ENCODE assay signal across 14 cellular contexts in the genomic region with DNA sequence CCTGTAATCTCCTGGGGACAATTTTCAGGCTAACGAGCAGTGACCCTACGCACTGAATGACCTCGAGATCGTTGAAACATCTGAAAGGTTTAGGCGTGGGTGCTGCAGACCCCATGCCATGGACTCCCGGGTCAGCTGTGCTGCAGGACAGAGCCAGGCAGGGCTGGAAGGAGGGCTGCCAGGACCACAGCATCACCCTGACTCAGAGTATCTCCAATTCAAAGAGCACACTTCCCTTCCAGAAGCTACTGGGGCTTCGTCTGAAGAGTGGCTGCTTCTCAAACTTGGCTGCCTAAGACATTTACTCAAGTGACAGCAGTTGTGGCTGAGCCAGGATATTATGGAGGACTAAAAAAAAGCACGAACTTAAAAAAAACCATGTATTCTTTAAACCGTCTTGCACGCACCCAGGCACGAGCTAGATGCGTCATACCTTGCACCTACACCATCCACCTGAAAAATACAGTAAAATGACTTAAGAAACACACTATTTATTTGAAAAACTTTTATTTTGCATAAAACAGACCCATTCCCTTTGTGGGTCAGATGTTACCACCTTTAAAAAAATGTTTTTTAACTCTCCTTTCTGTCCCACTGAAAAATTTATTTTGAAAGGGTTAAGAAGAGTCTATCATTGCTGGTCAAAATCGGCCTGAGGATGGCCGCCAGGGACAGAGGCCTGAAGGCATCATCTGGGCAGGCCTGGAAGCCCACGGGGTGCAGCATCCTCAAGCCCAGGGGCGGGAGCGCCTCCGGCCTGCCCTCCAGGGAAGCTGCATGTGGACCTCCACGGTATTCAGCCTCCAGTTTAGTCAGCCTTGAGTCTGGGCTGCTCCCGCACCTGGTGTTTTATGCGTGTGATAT. TPM values are rescaled to one million over a fixed set of nuclear protein-coding genes. Genes with fewer than 3 reads are reported as not detected.
A peak's percentile ranks its signal among the peaks of the same experiment; 100 is the strongest.
DNase-seq lines count a peak whose midpoint lies in the region; ATAC-seq and TF ChIP-seq lines count a peak whose summit lies in the region.
"Had no signal": no experiment of that assay in that cellular context is flagged by ENCODE, and none has a peak within 500 bp of the region (broad histone marks: within the 10 kb centered on the region; RNA-seq: fewer than 3 reads in every experiment).

No MANE protein-coding gene starts in this region.

- H3K27me3 Mint-ChIP-seq in activated B cell treated with CpG ODN at 0.5 μM for 24 hours (no peaks in the 10 kb centered on the region), neural crest cell (ENCODE audit: low read depth) (no peaks in the 10 kb centered on the region)
- H3K27me3 Mint-ChIP-seq: effector memory CD8-positive, alpha-beta T cell had no signal

- peaks cover 0 to 34% (median 26%) of the 10 kb centered on the region in 9 donors for H3K36me3 ChIP-seq in heart left ventricle

- H3K9me3 Mint-ChIP-seq in activated B cell treated with CpG ODN at 0.5 μM for 24 hours (no peaks in the 10 kb centered on the region), neural crest cell (no peaks in the 10 kb centered on the region)
- H3K9me3 Mint-ChIP-seq: activated T-cell treated with anti-CD3 and anti-CD28 coated beads, Interleukin-2, amount 50 U/mL, for 4 hours; effector memory CD8-positive, alpha-beta T cell had no signal

- peaks cover 0 to 41% (median 23%) of the 10 kb centered on the region in 12 donors for H3K4me1 ChIP-seq in heart left ventricle

- no peak overlapping the region for H3K4me3 Mint-ChIP-seq in activated B cell treated with CpG ODN at 0.5 μM for 24 hours
- peak overlapping the region; percentile 34 for H3K4me3 Mint-ChIP-seq in neural crest cell
- H3K4me3 Mint-ChIP-seq: activated T-cell treated with anti-CD3 and anti-CD28 coated beads, Interleukin-2, amount 50 U/mL, for 4 hours; effector memory CD8-positive, alpha-beta T cell had no signal

- TF ChIP-seq POLR2A in heart left ventricle (IDR thresholded peaks at IDR 0.05) = no peak

- WGBS in heart left ventricle, 4 donors = 60 to 71% (median 62%) methylated on average over 20 to 21 of the region's 21 CpGs

- DNase-seq in activated B cell treated with CpG ODN at 0.5 μM for 24 hours (no peak), heart left ventricle (no peak), neural crest cell (ENCODE audit: low read depth, low spot score) (no peak), LoVo (ENCODE audit: low spot score) (no peak), SK-N-DZ (ENCODE audit: low spot score) (no peak), SW480 (ENCODE audit: low spot score) (no peak)
- DNase-seq: activated T-cell treated with anti-CD3 and anti-CD28 coated beads, Interleukin-2, amount 50 U/mL, for 4 hours; effector memory CD8-positive, alpha-beta T cell; NCI-H1105; NCI-H524 treated with DMSO at 0.1 percent for 48 hours had no signal

- 0 out of 2 replicates have a peak overlapping the region, but pooled peaks have one; percentile 8 for H3K27ac ChIP-seq in 22Rv1
- peak overlapping the region; percentile 59 to 90 (median 84) for H3K27ac ChIP-seq in heart left ventricle
- H3K27ac ChIP-seq: SJSA1 had no signal

- no peak for TF ChIP-seq CTCF in 22Rv1 (IDR thresholded peaks at IDR 0.05)
- TF ChIP-seq CTCF in activated B cell treated with CpG ODN at 0.5 μM for 24 hours (IDR thresholded peaks at IDR 0.05) = no peak
- TF ChIP-seq CTCF in heart left ventricle (IDR thresholded peaks at IDR 0.05) = peak in 1 of 12 donors; percentile 2
- TF ChIP-seq CTCF in neural crest cell (conservative IDR thresholded peaks at IDR 0.05) = no peak

- intact Hi-C loops in activated B cell treated with CpG ODN at 0.5 μM for 24 hours (cut with micrococcal nuclease) = no loop called here
- intact Hi-C loops in heart left ventricle (cut with DNase I) = loop anchor here in 4 of 10 donors (5.0 to 10.0 kb wide), 4 partner anchors 45 to 613 kb away; a partner anchor contains a TSS

- H3K27ac Mint-ChIP-seq in activated B cell treated with CpG ODN at 0.5 μM for 24 hours = peak overlapping the region; percentile 59
- peak overlapping the region; percentile 96 for H3K27ac Mint-ChIP-seq in neural crest cell (ENCODE audit: unreplicated experiment)

- peaks cover 48% of the 10 kb centered on the region for H3K36me3 Mint-ChIP-seq in activated B cell treated with CpG ODN at 0.5 μM for 24 hours (ENCODE audit: low read depth)
- H3K36me3 Mint-ChIP-seq in neural crest cell (ENCODE audit: low read depth) = peaks cover 2% of the 10 kb centered on the region

- no peaks in the 10 kb centered on the region for H3K27me3 ChIP-seq in heart left ventricle
- H3K27me3 ChIP-seq: SJSA1 had no signal

- CTCF ChIA-PET in activated B cell treated with CpG ODN at 0.5 μM for 24 hours (lab: Charles Lee) = interaction anchor here (1.2 to 5.8 kb wide), 5 partner anchors 8 to 46 kb away, joined by 4 to 63 read pairs (median 22); a partner anchor contains a TSS

- ATAC-seq in activated B cell treated with CpG ODN at 0.5 μM for 24 hours (ENCODE audit: low read depth) (no peak), heart left ventricle (peak; percentile 14 to 48 (median 30)), HG03039 (IDR thresholded peaks at IDR 0.05; ENCODE audit: unreplicated experiment) (no peak)
- ATAC-seq: activated CD4-positive, CD25-positive, alpha-beta regulatory T cell treated with anti-CD3 and anti-CD28 coated beads, Interleukin-2, amount 50 U/mL, for 24 hours; activated T-cell treated with anti-CD3 and anti-CD28 coated beads, Interleukin-2, amount 50 U/mL, for 4 hours had no signal

- H3K4me1 Mint-ChIP-seq in activated B cell treated with CpG ODN at 0.5 μM for 24 hours = peaks cover 17% of the 10 kb centered on the region
- H3K4me1 Mint-ChIP-seq in neural crest cell = peaks cover 26% of the 10 kb centered on the region

- POLR2A ChIA-PET in activated B cell treated with CpG ODN at 0.5 μM for 24 hours (lab: Charles Lee) = interaction anchor here (5.4 to 9.6 kb wide), 2 partner anchors 12 to 15 kb away, joined by 64 to 128 read pairs; a partner anchor contains a TSS

- no peak overlapping the region for H3K4me3 ChIP-seq in heart left ventricle
- H3K4me3 ChIP-seq: SJSA1 had no signal

- H3K9me3 ChIP-seq in heart left ventricle = no peaks in the 10 kb centered on the region
- H3K9me3 ChIP-seq: SJSA1 had no signal

RNA-seq across cellular contexts. Expression of a gene that starts 13.1 kb away (rescaled TPM):
- 78.9 and 81.4 TPM in 2 replicates for total RNA-seq in activated B cell treated with CpG ODN at 0.5 μM for 24 hours
- total RNA-seq in heart left ventricle = 10 to 100 TPM in 7 of 9 donors, 1 to 10 TPM in 2; 7.8 to 27.8 (median 15.8) TPM
- polyA plus RNA-seq in heart left ventricle = 10 to 100 TPM; 24.6 to 59.2 TPM
- 26.5 TPM in 2 replicates for total RNA-seq in neural crest cell
- polyA plus RNA-seq in SK-N-DZ (2014; cell fraction: cytosol; rRNA removed) = 91.3 and 98.4 TPM in 2 replicates
- 69.5 and 119 TPM in 2 replicates for polyA plus RNA-seq in SK-N-DZ (2014; cell fraction: nucleus; rRNA removed)

Comparison
In these comparisons a context has a peak if more than half of its experiments do, and no peak if none do; other contexts are left out.
1. ATAC-seq: peak in heart left ventricle (4 of 4); none in activated B cell treated with CpG ODN at 0.5 μM for 24 hours (single experiment) and HG03039 (single experiment).